In genomic region chr3:33722186-33722585, GRCh38 we compare ENCODE assay signal across 2 cellular contexts.
TF ChIP-seq lines count a peak whose summit lies in the region.

No MANE protein-coding gene starts in this region.

TF ChIP-seq in SK-N-SH, 30 proteins besides CTCF, POLR2A, EP300 and RAD21:
- TF ChIP-seq USF1 (IDR thresholded peaks at IDR 0.05; ENCODE audit: borderline replicate concordance, low read depth) = no peak
- TF ChIP-seq FOSL2 (IDR thresholded peaks at IDR 0.05; ENCODE audit: borderline replicate concordance, low read depth) = no peak
- TF ChIP-seq MAX (IDR thresholded peaks at IDR 0.05; ENCODE audit: low read depth) = no peak
- no peak for TF ChIP-seq RFX5 (IDR thresholded peaks at IDR 0.05; ENCODE audit: low read length)
- TF ChIP-seq SMC3 (IDR thresholded peaks at IDR 0.05; ENCODE audit: low read depth, low read length) = no peak
- TF ChIP-seq NFIC (IDR thresholded peaks at IDR 0.05; ENCODE audit: borderline replicate concordance) = no peak
- TF ChIP-seq FOXJ3 (CRISPR knock-in tag; IDR thresholded peaks at IDR 0.05) = no peak
- TF ChIP-seq MXI1 (IDR thresholded peaks at IDR 0.05; ENCODE audit: low read depth, low read length) = no peak
- no peak for TF ChIP-seq USF2 (IDR thresholded peaks at IDR 0.05; ENCODE audit: borderline replicate concordance, low read depth, low read length)
- TF ChIP-seq IRF3 (IDR thresholded peaks at IDR 0.05; ENCODE audit: low read depth, low read length) = no peak
- no peak for TF ChIP-seq REST (IDR thresholded peaks at IDR 0.05; ENCODE audit: low read depth, low read length)
- TF ChIP-seq JUND (IDR thresholded peaks at IDR 0.05) = no peak
- no peak for TF ChIP-seq RCOR1 (IDR thresholded peaks at IDR 0.05; ENCODE audit: low read length)
- no peak for TF ChIP-seq NRF1 (IDR thresholded peaks at IDR 0.05; ENCODE audit: low read depth, low read length)
- no peak for TF ChIP-seq FOXM1 (IDR thresholded peaks at IDR 0.05; ENCODE audit: low read depth)
- TF ChIP-seq ELF1 (IDR thresholded peaks at IDR 0.05) = no peak
TF ChIP-seq in SK-N-SH: peak in this region for 0.

TF ChIP-seq in SK-N-SH treated with all-trans-retinoic acid at 6 μM for 48 hours, 23 proteins besides CTCF, POLR2A, EP300 and RAD21 (continued from another document):
- TF ChIP-seq BACH2 (CRISPR knock-in tag; IDR thresholded peaks at IDR 0.05; ENCODE audit: borderline replicate concordance) (no peak), POU6F1 (CRISPR knock-in tag; IDR thresholded peaks at IDR 0.05; ENCODE audit: borderline replicate concordance, low read depth) (no peak), PATZ1 (CRISPR knock-in tag; IDR thresholded peaks at IDR 0.05; ENCODE audit: borderline replicate concordance) (no peak), CSDC2 (CRISPR knock-in tag; IDR thresholded peaks at IDR 0.05) (no peak), TCF4 (CRISPR knock-in tag; IDR thresholded peaks at IDR 0.05; ENCODE audit: borderline replicate concordance) (no peak), ZNF8 (CRISPR knock-in tag; IDR thresholded peaks at IDR 0.05) (no peak), ZFP30 (CRISPR knock-in tag; IDR thresholded peaks at IDR 0.05) (no peak), SNAI2 (CRISPR knock-in tag; IDR thresholded peaks at IDR 0.05) (no peak), GLIS3 (CRISPR knock-in tag; IDR thresholded peaks at IDR 0.05) (no peak), CSRNP3 (CRISPR knock-in tag; IDR thresholded peaks at IDR 0.05) (no peak), ZFP3 (CRISPR knock-in tag; IDR thresholded peaks at IDR 0.05) (no peak), OSR1 (CRISPR knock-in tag; IDR thresholded peaks at IDR 0.05) (no peak)
